In genomic region chr6:113092795-113093194, GRCh38 we compare ENCODE assay signal across 15 cellular contexts.
DNase-seq lines count a peak whose midpoint lies in the region; ATAC-seq, FAIRE-seq and TF ChIP-seq lines count a peak whose summit lies in the region.
"Had no signal": no experiment of that assay in that cellular context is flagged by ENCODE, and none has a peak within 500 bp of the region (broad histone marks: within the 10 kb centered on the region; RNA-seq: fewer than 3 reads in every experiment).

No MANE protein-coding gene starts in this region.

- no peak overlapping the region for H3K4me3 ChIP-seq in K562
- H3K4me3 ChIP-seq: BLaER1, GM23248 had no signal

- in situ Hi-C loops in K562 (cut with MboI) = no loop called here

- H3K9ac ChIP-seq in K562 (ENCODE audit: insufficient read depth in 1 of 2, low read depth in 2 of 2, low read length in 2 of 2) = no peak overlapping the region
- H3K9ac ChIP-seq: BLaER1, GM23248 had no signal

- H3K9me3 Mint-ChIP-seq in mesothelial cell of epicardium (peaks cover 28% of the 10 kb centered on the region), osteocyte (ENCODE audit: unreplicated experiment) (peaks cover 9% of the 10 kb centered on the region)

- H3K9me1 ChIP-seq in K562 (ENCODE audit: control insufficient read depth, insufficient read depth, low read length) = no peaks in the 10 kb centered on the region

- 8% methylated on average over 3 of the region's 3 CpGs for WGBS in K562 (ENCODE audit: insufficient coverage, low coverage, missing lambda C conversion rate)

- no peak for ATAC-seq in K562
- ATAC-seq in HG03520 (IDR thresholded peaks at IDR 0.05; ENCODE audit: unreplicated experiment) = no peak
- ATAC-seq in GM21423 (IDR thresholded peaks at IDR 0.05; ENCODE audit: unreplicated experiment) = no peak

- H3K27me3 Mint-ChIP-seq in mesothelial cell of epicardium (ENCODE audit: low read depth) (no peaks in the 10 kb centered on the region), osteocyte (ENCODE audit: unreplicated experiment) (no peaks in the 10 kb centered on the region)

- POLR2A ChIA-PET in K562 (lab: Yijun Ruan, JAX) = no interaction called here

- BruUV-seq in K562 (replicated peaks; lab: Mats Ljungman, UMichigan) = no TSS peak

- H2AFZ ChIP-seq in K562 (ENCODE audit: low read depth, low read length) = no peak overlapping the region
- H2AFZ ChIP-seq: GM23248 had no signal

- no peaks in the 10 kb centered on the region for H3K36me3 ChIP-seq in K562 (ENCODE audit: control insufficient read depth, insufficient read depth, low read length)
- H3K36me3 ChIP-seq: BLaER1 had no signal

- H3K27ac ChIP-seq in K562 (ENCODE audit: extremely low read depth, low read depth, low read length) = no peak overlapping the region
- H3K27ac ChIP-seq: BLaER1, GM23248 had no signal

- no peaks in the 10 kb centered on the region for H4K20me1 ChIP-seq in K562 (replicated peaks; ENCODE audit: control insufficient read depth, insufficient read depth, low read length)
- H4K20me1 ChIP-seq: BLaER1 had no signal

- H3K27ac Mint-ChIP-seq in mesothelial cell of epicardium = peak overlapping the region; percentile 66
- peak overlapping the region; percentile 89 for H3K27ac Mint-ChIP-seq in osteocyte (ENCODE audit: unreplicated experiment)

- no peak for TF ChIP-seq POLR2A in K562 (conservative IDR thresholded peaks at IDR 0.05)

- H3K4me3 Mint-ChIP-seq in mesothelial cell of epicardium = no peak overlapping the region
- no peak overlapping the region for H3K4me3 Mint-ChIP-seq in osteocyte (ENCODE audit: unreplicated experiment)

- TF ChIP-seq RAD21 in K562 (CRISPR knock-in tag; conservative IDR thresholded peaks at IDR 0.05 in 1 of 2, IDR thresholded peaks at IDR 0.05 in 1 of 2) = no peak

- TF ChIP-seq EP300 in K562 (IDR thresholded peaks at IDR 0.05; ENCODE audit: low read length) = no peak

- no peak for TF ChIP-seq CTCF in K562 (IDR thresholded peaks at IDR 0.05 in 2 of 3, conservative IDR thresholded peaks at IDR 0.05 in 1 of 3; ENCODE audit: insufficient read depth in 2 of 3, low read depth in 1 of 3, low read length in 3 of 3)
- TF ChIP-seq CTCF in mesothelial cell of epicardium (IDR thresholded peaks at IDR 0.05; ENCODE audit: unreplicated experiment) = no peak
- no peak for TF ChIP-seq CTCF in osteocyte (IDR thresholded peaks at IDR 0.05)

- peak; percentile 20 for DNase-seq in GM03348 (ENCODE audit: low spot score)
- DNase-seq in K562 (ENCODE audit: extremely low read depth in 1 of 4, low spot score in 3 of 4) = no peak
- no peak for DNase-seq in mesothelial cell of epicardium (ENCODE audit: low spot score in 2 of 2, unreplicated experiment in 2 of 2)
- no peak for DNase-seq in osteocyte (ENCODE audit: extremely low spot score, unreplicated experiment)
- no peak for DNase-seq in putamen (ENCODE audit: low spot score)
- DNase-seq in NCI-H524 (lab: John Stamatoyannopoulos, UW) = no peak
- DNase-seq: 8988T, AML-193, DMS53, GF-D8, GM23248, H7 had no signal

- intact Hi-C loops in K562 (cut with micrococcal nuclease) = no loop called here

- peaks cover 9% of the 10 kb centered on the region for H3K36me3 Mint-ChIP-seq in mesothelial cell of epicardium
- peaks cover 16% of the 10 kb centered on the region for H3K36me3 Mint-ChIP-seq in osteocyte (ENCODE audit: unreplicated experiment)

- H3K4me2 ChIP-seq in K562 (ENCODE audit: insufficient read depth, low read length) = no peak overlapping the region
- H3K4me2 ChIP-seq: BLaER1 had no signal

- CTCF ChIA-PET in K562 (lab: Yijun Ruan, JAX; ENCODE audit: low intra/inter-chr PET ratio) = no interaction called here

- peaks cover 14% of the 10 kb centered on the region for H3K4me1 Mint-ChIP-seq in mesothelial cell of epicardium
- H3K4me1 Mint-ChIP-seq in osteocyte (ENCODE audit: unreplicated experiment) = peaks cover 46% of the 10 kb centered on the region

- H3K79me2 ChIP-seq in K562 (ENCODE audit: control insufficient read depth, insufficient read depth, low read length) = no peaks in the 10 kb centered on the region

- H3K4me1 ChIP-seq in K562 (replicated peaks in 1 of 2; ENCODE audit: control insufficient read depth in 2 of 2, insufficient read depth in 2 of 2, low read length in 2 of 2) = no peaks in the 10 kb centered on the region
- H3K4me1 ChIP-seq: BLaER1 had no signal

- H3K9me3 ChIP-seq in K562 (replicated peaks; ENCODE audit: control insufficient read depth, insufficient read depth, low read depth, low read length) = no peaks in the 10 kb centered on the region; the same call in 1 of the 2 replicates
- H3K9me3 ChIP-seq: BLaER1 had no signal

- no peaks in the 10 kb centered on the region for H3K27me3 ChIP-seq in K562 (ENCODE audit: control insufficient read depth in 2 of 2, insufficient read depth in 2 of 2, low read length in 2 of 2)
- H3K27me3 ChIP-seq: BLaER1 had no signal

- FAIRE-seq in K562 (lab: Jason Lieb, UNC) = no peak

TF ChIP-seq in K562, 482 proteins besides CTCF, POLR2A, EP300 and RAD21:
- no peak for TF ChIP-seq DEAF1 (CRISPR knock-in tag; IDR thresholded peaks at IDR 0.05)
- peak; percentile 59 for TF ChIP-seq PRDM10 (IDR thresholded peaks at IDR 0.05; ENCODE audit: partially characterized antibody)
TF ChIP-seq in K562: peak in this region for 1.
